In genomic region chr7:105776068-105776790, GRCh38 we compare ENCODE assay signal across 9 cellular contexts.
DNase-seq lines count a peak whose midpoint lies in the region; TF ChIP-seq lines count a peak whose summit lies in the region.
"Had no signal": no experiment of that assay in that cellular context is flagged by ENCODE, and none has a peak within 500 bp of the region (broad histone marks: within the 10 kb centered on the region; RNA-seq: fewer than 3 reads in every experiment).

No MANE protein-coding gene starts in this region.

- H3K4me1 ChIP-seq in ovary (ENCODE audit: insufficient read depth) = peaks cover 6% of the 10 kb centered on the region
- H3K4me1 ChIP-seq: ascending aorta had no signal

- H3K4me3 ChIP-seq in fibroblast of the aortic adventitia (ENCODE audit: low read depth, low read length) (no peak overlapping the region), ovary (no peak overlapping the region)
- H3K4me3 ChIP-seq: ascending aorta had no signal

- H3K36me3 ChIP-seq in ovary = no peaks in the 10 kb centered on the region

- 7 to 13% (median 12%) methylated on average over 6 of the region's 6 CpGs for whole genome bisulfite sequencing in ovary, 3 donors

- no peak for TF ChIP-seq POLR2A in ovary (IDR thresholded peaks at IDR 0.05)

- no peak overlapping the region for H3K27ac ChIP-seq in ovary
- H3K27ac ChIP-seq: ascending aorta had no signal

- H3K27me3 ChIP-seq in ovary = no peaks in the 10 kb centered on the region
- H3K27me3 ChIP-seq: ascending aorta had no signal

- H3K9me3 ChIP-seq in ovary = no peaks in the 10 kb centered on the region
- H3K9me3 ChIP-seq: ascending aorta had no signal

- TF ChIP-seq CTCF in fibroblast of the aortic adventitia (IDR thresholded peaks at IDR 0.05; ENCODE audit: insufficient read depth, low read length) = no peak
- no peak for TF ChIP-seq CTCF in ovary (IDR thresholded peaks at IDR 0.05)

- intact Hi-C loops in ovary (cut with DNase I) = no loop called here

- no peak for TF ChIP-seq EP300 in ovary (IDR thresholded peaks at IDR 0.05)

- DNase-seq in EH (ENCODE audit: low read depth) = peak; percentile 100
- peak; percentile 100 for DNase-seq in RPMI7951 (ENCODE audit: low read depth)
- DNase-seq in fibroblast of the aortic adventitia (ENCODE audit: low read depth) = peak; percentile 100
- DNase-seq in ovary = peak; percentile 80 to 89 (median 84)
- DNase-seq in NK-92 (lab: John Stamatoyannopoulos, UW; ENCODE audit: unreplicated experiment) = no peak
- DNase-seq in NCI-H1930 (lab: John Stamatoyannopoulos, UW) = no peak
- no peak for DNase-seq in stimulated activated CD8-positive, alpha-beta memory T cell treated with anti-CD3 and anti-CD28 coated beads, Interleukin-4, amount 100 ng/mL, for 48 hours
- DNase-seq in NOMO-1 treated with dmso at 0.1 percent for 144 hours (lab: John Stamatoyannopoulos, UW; ENCODE audit: unreplicated experiment) = no peak

Comparison
In these comparisons a context has a peak if more than half of its experiments do, and no peak if none do; other contexts are left out.
1. DNase-seq: peak in EH (single experiment), RPMI7951 (single experiment), fibroblast of the aortic adventitia (single experiment) and ovary (5 of 5); none in NK-92 (single experiment), NCI-H1930 (0 of 2), stimulated activated CD8-positive, alpha-beta memory T cell treated with anti-CD3 and anti-CD28 coated beads, Interleukin-4, amount 100 ng/mL, for 48 hours (single experiment) and NOMO-1 treated with dmso at 0.1 percent for 144 hours (single experiment).